In genomic region chr1:149848811-149849210, GRCh38 we compare ENCODE assay signal across 8 cellular contexts. TPM values are rescaled to one million over a fixed set of nuclear protein-coding genes. Genes with fewer than 3 reads are reported as not detected.
DNase-seq lines count a peak whose midpoint lies in the region; ATAC-seq and TF ChIP-seq lines count a peak whose summit lies in the region.

No MANE protein-coding gene starts in this region.

- H3K9me3 Mint-ChIP-seq in activated naive CD4-positive, alpha-beta T cell treated with anti-CD3 and anti-CD28 coated beads, Interleukin-2, amount 50 U/mL, for 24 hours = no peaks in the 10 kb centered on the region
- H3K9me3 Mint-ChIP-seq in T-helper 1 cell treated with Interleukin-12 subunit alpha and Interleukin-12 subunit beta and Interleukin-4 antibody, amounts not matched to agents 30 μg/mL and 1 μg/mL, for 36 hours = no peaks in the 10 kb centered on the region

- intact Hi-C loops in transverse colon (cut with DNase I; ENCODE audit: low total_unique reads) = no loop called here

- DNase-seq in activated naive CD4-positive, alpha-beta T cell treated with Interleukin-2 at 50 U/mL for 16 hours = no peak
- DNase-seq in transverse colon = no peak
- DNase-seq in upper lobe of left lung = no peak
- no peak for DNase-seq in activated CD4-positive, CD25-positive, alpha-beta regulatory T cell treated with anti-CD3 and anti-CD28 coated beads, Interleukin-2, amount 50 U/mL, for 72 hours

- H3K27me3 Mint-ChIP-seq in activated naive CD4-positive, alpha-beta T cell treated with anti-CD3 and anti-CD28 coated beads, Interleukin-2, amount 50 U/mL, for 24 hours = no peaks in the 10 kb centered on the region
- H3K27me3 Mint-ChIP-seq in T-helper 1 cell treated with Interleukin-12 subunit alpha and Interleukin-12 subunit beta and Interleukin-4 antibody, amounts not matched to agents 30 μg/mL and 1 μg/mL, for 36 hours (ENCODE audit: low read depth) = no peaks in the 10 kb centered on the region

- H3K4me3 Mint-ChIP-seq in activated naive CD4-positive, alpha-beta T cell treated with anti-CD3 and anti-CD28 coated beads, Interleukin-2, amount 50 U/mL, for 24 hours = peak overlapping the region; percentile 88
- H3K4me3 Mint-ChIP-seq in T-helper 1 cell treated with Interleukin-12 subunit alpha and Interleukin-12 subunit beta and Interleukin-4 antibody, amounts not matched to agents 30 μg/mL and 1 μg/mL, for 36 hours = peak overlapping the region; percentile 83

- ATAC-seq in upper lobe of left lung (ENCODE audit: low FRiP score in 2 of 2) = no peak
- no peak for ATAC-seq in HG03378 (IDR thresholded peaks at IDR 0.05; ENCODE audit: unreplicated experiment)

- H3K27ac Mint-ChIP-seq in activated naive CD4-positive, alpha-beta T cell treated with anti-CD3 and anti-CD28 coated beads, Interleukin-2, amount 50 U/mL, for 24 hours = peak overlapping the region; percentile 80
- peak overlapping the region; percentile 88 for H3K27ac Mint-ChIP-seq in T-helper 1 cell treated with Interleukin-12 subunit alpha and Interleukin-12 subunit beta and Interleukin-4 antibody, amounts not matched to agents 30 μg/mL and 1 μg/mL, for 36 hours

- H3K36me3 ChIP-seq in iPS-18a (ENCODE audit: control insufficient read depth, low read depth, low read length) (no peaks in the 10 kb centered on the region), transverse colon (no peaks in the 10 kb centered on the region), upper lobe of left lung (no peaks in the 10 kb centered on the region)

- no peak for TF ChIP-seq POLR2A in transverse colon (IDR thresholded peaks at IDR 0.05)
- TF ChIP-seq POLR2A in upper lobe of left lung (IDR thresholded peaks at IDR 0.05) = no peak

- H3K27me3 ChIP-seq in iPS-18a (ENCODE audit: control insufficient read depth, insufficient read depth, low read length) = no peaks in the 10 kb centered on the region
- H3K27me3 ChIP-seq in transverse colon = no peaks in the 10 kb centered on the region
- no peaks in the 10 kb centered on the region for H3K27me3 ChIP-seq in upper lobe of left lung

- H3K27ac ChIP-seq in iPS-18a (ENCODE audit: low read length) = peak overlapping the region; percentile 94
- H3K27ac ChIP-seq in transverse colon = peak overlapping the region in 3 of 4 donors; percentile 80 to 91 (median 88)
- no peak overlapping the region for H3K27ac ChIP-seq in upper lobe of left lung

- TF ChIP-seq EP300 in transverse colon (IDR thresholded peaks at IDR 0.05; ENCODE audit: low read depth) (no peak), upper lobe of left lung (IDR thresholded peaks at IDR 0.05) (no peak)

- no peaks in the 10 kb centered on the region for H3K9me3 ChIP-seq in iPS-18a (ENCODE audit: control insufficient read depth, low read depth, low read length)
- no peaks in the 10 kb centered on the region for H3K9me3 ChIP-seq in transverse colon
- H3K9me3 ChIP-seq in upper lobe of left lung = no peaks in the 10 kb centered on the region

- 19 to 50% methylated on average over 1 to 2 of the region's 2 CpGs for WGBS in transverse colon (ENCODE audit: low coverage in 1 of 2), 2 donors
- WGBS in upper lobe of left lung, 2 donors = 30 to 45% methylated on average over 2 of the region's 2 CpGs

- H3K4me3 ChIP-seq in iPS-18a (ENCODE audit: low read length) = peak overlapping the region; percentile 97
- peak overlapping the region in 1 of 4 donors; percentile 62 for H3K4me3 ChIP-seq in transverse colon
- H3K4me3 ChIP-seq in upper lobe of left lung = no peak overlapping the region

- in situ Hi-C loops in transverse colon (cut with MboI; ENCODE audit: low pct_ligation_motif_present in 1 of 4, low pct_unique_long_range_greater_than_20kb in 1 of 4, low sequenced_read_pairs in 3 of 4) = no loop called here

- H3K4me1 ChIP-seq in iPS-18a (ENCODE audit: control insufficient read depth, low read depth, low read length) = peaks cover 43% of the 10 kb centered on the region
- H3K4me1 ChIP-seq in transverse colon = peaks cover 10 to 50% (median 37%) of the 10 kb centered on the region in 4 donors
- peaks cover 31 to 49% (median 45%) of the 10 kb centered on the region in 4 donors for H3K4me1 ChIP-seq in upper lobe of left lung

- H3K9ac ChIP-seq in iPS-18a (ENCODE audit: low read length) = peak overlapping the region; percentile 96

- peaks cover 4% of the 10 kb centered on the region for H3K36me3 Mint-ChIP-seq in activated naive CD4-positive, alpha-beta T cell treated with anti-CD3 and anti-CD28 coated beads, Interleukin-2, amount 50 U/mL, for 24 hours
- peaks cover 29% of the 10 kb centered on the region for H3K36me3 Mint-ChIP-seq in T-helper 1 cell treated with Interleukin-12 subunit alpha and Interleukin-12 subunit beta and Interleukin-4 antibody, amounts not matched to agents 30 μg/mL and 1 μg/mL, for 36 hours (ENCODE audit: low read depth)

- TF ChIP-seq CTCF in transverse colon (IDR thresholded peaks at IDR 0.05) = no peak
- TF ChIP-seq CTCF in upper lobe of left lung (IDR thresholded peaks at IDR 0.05) = no peak

- peaks cover 58% of the 10 kb centered on the region for H3K4me1 Mint-ChIP-seq in activated naive CD4-positive, alpha-beta T cell treated with anti-CD3 and anti-CD28 coated beads, Interleukin-2, amount 50 U/mL, for 24 hours
- H3K4me1 Mint-ChIP-seq in T-helper 1 cell treated with Interleukin-12 subunit alpha and Interleukin-12 subunit beta and Interleukin-4 antibody, amounts not matched to agents 30 μg/mL and 1 μg/mL, for 36 hours (ENCODE audit: low read depth) = peaks cover 50% of the 10 kb centered on the region

RNA-seq across cellular contexts. Expression of gene BOLA1, which starts 50.6 kb away (rescaled TPM):
- 10 to 100 TPM in 3 of 4 donors, 1 to 10 TPM in 1; 7.4 to 61.0 (median 31.5) TPM for total RNA-seq in transverse colon
- 10 to 100 TPM; 11.1 to 23.0 (median 14.5) TPM for total RNA-seq in upper lobe of left lung

Comparison
In these comparisons a context has a peak if more than half of its experiments do, and no peak if none do; other contexts are left out.
1. H3K27ac ChIP-seq: peak in iPS-18a (single experiment) and transverse colon (3 of 4); none in upper lobe of left lung (0 of 4).